In genomic region chr22:44026630-44027511, GRCh38 we compare ENCODE assay signal across 8 cellular contexts. TPM values are rescaled to one million over a fixed set of nuclear protein-coding genes. Genes with fewer than 3 reads are reported as not detected.
DNase-seq lines count a peak whose midpoint lies in the region; ATAC-seq, FAIRE-seq and TF ChIP-seq lines count a peak whose summit lies in the region.

No MANE protein-coding gene starts in this region.

- peak overlapping the region; percentile 100 for H3K27ac ChIP-seq in GM12878 (ENCODE audit: control insufficient read depth, insufficient read depth)

- WGBS in GM12878 (ENCODE audit: insufficient coverage, insufficient replicate concordance, low lambda C conversion rate, missing lambda C conversion rate): under 1% methylated on average over 27 of the region's 28 CpGs

- peak overlapping the region; percentile 92 for H3K4me3 Mint-ChIP-seq in T-helper 17 cell

- peaks cover 10% of the 10 kb centered on the region for H3K27me3 Mint-ChIP-seq in T-helper 17 cell

- 0 out of 2 replicates have a peak, but pooled peaks cover 2% of the 10 kb centered on the region for H4K20me1 ChIP-seq in GM12878 (ENCODE audit: control insufficient read depth, insufficient read depth)

- peak; percentile 82 for TF ChIP-seq POLR2A in GM12878 (IDR thresholded peaks at IDR 0.05; ENCODE audit: low read depth, low read length)

- ATAC-seq in GM18511 (IDR thresholded peaks at IDR 0.05; ENCODE audit: unreplicated experiment): peak; percentile 60
- peak; percentile 46 for ATAC-seq in HG02970 (IDR thresholded peaks at IDR 0.05; ENCODE audit: low FRiP score, unreplicated experiment)
- peak; percentile 83 for ATAC-seq in T-helper 17 cell
- peak; percentile 65 for ATAC-seq in GM12878

- no peaks in the 10 kb centered on the region for H3K36me3 Mint-ChIP-seq in T-helper 17 cell (ENCODE audit: low read depth)

- peak overlapping the region; percentile 78 for H3K4me3 ChIP-seq in GM12878
- H3K4me3 ChIP-seq in mononuclear cell (ENCODE audit: low read length): peak overlapping the region; percentile 3

- H3K4me1 ChIP-seq in GM12878 (ENCODE audit: control insufficient read depth, insufficient read depth, low read length): peaks cover 25% of the 10 kb centered on the region
- peaks cover 57% of the 10 kb centered on the region for H3K4me1 ChIP-seq in mononuclear cell (ENCODE audit: insufficient read depth, low read length)

- CTCF ChIA-PET in GM12878 (lab: Yijun Ruan, JAX): interaction anchor here (0.7 to 9.4 kb wide), 7 partner anchors 16 to 658 kb away, joined by 3 to 74 read pairs (median 3); no protein-coding TSS in a partner anchor

- TF ChIP-seq CTCF in GM12878 (IDR thresholded peaks at IDR 0.05 in 2 of 3, conservative IDR thresholded peaks at IDR 0.05 in 1 of 3; ENCODE audit: control insufficient read depth in 2 of 3, extremely low read depth in 1 of 3, insufficient read depth in 1 of 3, low read depth in 3 of 3, low read length in 3 of 3): no peak

- H3K4me2 ChIP-seq in GM12878 (ENCODE audit: control insufficient read depth, insufficient read depth): peak overlapping the region; percentile 98

- peaks cover 4 to 21% of the 10 kb centered on the region in 2 experiments for H3K36me3 ChIP-seq in GM12878 (ENCODE audit: control insufficient read depth in 2 of 2, insufficient read depth in 2 of 2, low read length in 1 of 2)

- H3K27me3 ChIP-seq in GM12878 (replicated peaks in 1 of 2; ENCODE audit: control insufficient read depth in 2 of 2, insufficient read depth in 2 of 2, low read length in 1 of 2): no peaks in the 10 kb centered on the region
- H3K27me3 ChIP-seq in mononuclear cell (ENCODE audit: insufficient read depth, low read length): no peaks in the 10 kb centered on the region

- H3K9me3 ChIP-seq in T-helper 17 cell (ENCODE audit: control insufficient read depth, low read length, poor library complexity, severe bottlenecking) (no peaks in the 10 kb centered on the region), GM12878 (replicated peaks; ENCODE audit: control insufficient read depth, insufficient read depth, low read length) (no peaks in the 10 kb centered on the region), mononuclear cell (ENCODE audit: low read depth, low read length) (no peaks in the 10 kb centered on the region)

- RAD21 ChIA-PET in GM12878 (lab: Charles Lee; ENCODE audit: unreplicated experiment): interaction anchor here (0.8 to 4.9 kb wide), 12 partner anchors 11 to 155 kb away, joined by 3 to 42 read pairs (median 8); partner anchors contain the start of gene PARVG

- SMC1A ChIA-PET in GM12878 (lab: Charles Lee; ENCODE audit: uncharacterized antibody, unreplicated experiment): interaction anchor here (0.6 to 4.3 kb wide), 12 partner anchors 11 to 154 kb away, joined by 3 to 30 read pairs (median 6); partner anchors contain the start of gene PARVG

- DNase-seq in T-helper 17 cell (peak in 2 of 3 donors; percentile 45 to 46), GM12878 (ENCODE audit: low read depth, low spot score) (peak; percentile 89), glomerular visceral epithelial cell (ENCODE audit: extremely low spot score) (no peak), NCI-H2029 (lab: John Stamatoyannopoulos, UW) (no peak)
- peak; percentile 43 to 51 for DNase-seq in stimulated activated CD8-positive, alpha-beta memory T cell treated with anti-CD3 and anti-CD28 coated beads, Interleukin-7, amount 100 ng/mL, for 1 hour (ENCODE audit: low read depth in 2 of 2)

- H3K27ac Mint-ChIP-seq in T-helper 17 cell: peak overlapping the region; percentile 95

- in situ Hi-C loops in GM12878 (cut with MboI): loop anchor here (25.0 kb wide), 1 partner anchor 1365 kb away; no protein-coding TSS in a partner anchor

- POLR2A ChIA-PET in GM12878 (lab: Charles Lee): interaction anchor here (0.6 to 4.5 kb wide), 11 partner anchors 10 to 155 kb away, joined by 3 to 33 read pairs (median 6); partner anchors contain the start of gene PARVG

- no peak overlapping the region for H2AFZ ChIP-seq in GM12878 (ENCODE audit: control insufficient read depth, low read depth, low read length)

- H3K4me1 Mint-ChIP-seq in T-helper 17 cell: peaks cover 42% of the 10 kb centered on the region

- intact Hi-C loops in GM12878 (cut with micrococcal nuclease; ENCODE audit: unreplicated experiment): loop anchor here (1.0 to 5.0 kb wide), 2 partner anchors 15 to 55 kb away; no protein-coding TSS in a partner anchor

- BruUV-seq in GM12878 (replicated peaks; lab: Mats Ljungman, UMichigan): no TSS peak

- peaks cover 93% of the 10 kb centered on the region for H3K79me2 ChIP-seq in GM12878 (ENCODE audit: control insufficient read depth, insufficient read depth, low read length)

- no peak for TF ChIP-seq RAD21 in GM12878 (IDR thresholded peaks at IDR 0.05; ENCODE audit: insufficient read depth, low read depth, low read length)

- TF ChIP-seq EP300 in GM12878 (IDR thresholded peaks at IDR 0.05; ENCODE audit: borderline replicate concordance in 1 of 2, control insufficient read depth in 1 of 2, low read depth in 2 of 2, low read length in 2 of 2): peak; percentile 90 to 93

- peak; percentile 86 for FAIRE-seq in GM12878 (lab: Jason Lieb, UNC)

- peak overlapping the region; percentile 99 for H3K9ac ChIP-seq in GM12878 (ENCODE audit: control insufficient read depth, insufficient read depth, low read length)

TF ChIP-seq in GM12878, 131 proteins besides CTCF, POLR2A, EP300 and RAD21 (continues in another document):
- TF ChIP-seq YBX1 (IDR thresholded peaks at IDR 0.05): no peak
- TF ChIP-seq FOXK2 (IDR thresholded peaks at IDR 0.05): 0 out of 2 replicates have a peak, but pooled peaks have one; percentile 16
- no peak for TF ChIP-seq SRF (IDR thresholded peaks at IDR 0.05; ENCODE audit: low read depth in 2 of 2, low read length in 2 of 2)
- TF ChIP-seq NRF1 (conservative IDR thresholded peaks at IDR 0.05; ENCODE audit: low read depth, low read length): 0 out of 2 replicates have a peak, but pooled peaks have one; percentile 6
- TF ChIP-seq PBX3 (IDR thresholded peaks at IDR 0.05; ENCODE audit: insufficient replicate concordance, low read depth, low read length): peak; percentile 19
- peak; percentile 73 for TF ChIP-seq DPF2 (IDR thresholded peaks at IDR 0.05)
- peak; percentile 81 for TF ChIP-seq POU2F2 (IDR thresholded peaks at IDR 0.05; ENCODE audit: borderline replicate concordance, low read depth, low read length)
- TF ChIP-seq HSF1 (IDR thresholded peaks at IDR 0.05; ENCODE audit: low read depth, low read length): no peak
- TF ChIP-seq BHLHE40 (IDR thresholded peaks at IDR 0.05; ENCODE audit: borderline replicate concordance in 1 of 2, low read depth in 2 of 2, low read length in 1 of 2): peak; percentile 90 to 92
- peak; percentile 90 for TF ChIP-seq POLR2AphosphoS5 (IDR thresholded peaks at IDR 0.05; ENCODE audit: low read length)
- TF ChIP-seq IRF5 (IDR thresholded peaks at IDR 0.05; ENCODE audit: borderline replicate concordance): no peak

RNA-seq across cellular contexts. Expression of gene PARVB, which starts 2.8 kb away (rescaled TPM):
- total RNA-seq in T-helper 17 cell: 10 to 100 TPM; 14.6 to 36.4 TPM
- 111 and 117 TPM in 2 replicates for total RNA-seq in GM12878 (2013; cell fraction: nucleolus; rRNA removed)
- total RNA-seq in GM12878 (2014; rRNA removed): 134 and 152 TPM in 2 replicates
- 69.7 and 70.3 TPM in 2 replicates for total RNA-seq in GM12878 (2014; rRNA removed; fragmentation: Illumina TruSeq; extraction: Trizol)
- 154 and 159 TPM in 2 replicates for total RNA-seq in GM12878 (2021)
- 66.8 TPM for polyA plus RNA-seq in GM12878 (2011; ENCODE audit: low read depth)
- polyA plus RNA-seq in GM12878 (2011; rRNA removed): 206 and 264 TPM in 2 replicates
- 342 and 427 TPM in 2 replicates for polyA plus RNA-seq in GM12878 (2011; cell fraction: cytosol; rRNA removed)
- 245 and 262 TPM in 2 replicates for polyA plus RNA-seq in GM12878 (2011; cell fraction: nucleus; rRNA removed)
- polyA plus RNA-seq in GM12878 (2012): 179 and 250 TPM in 2 replicates
- 40.7 and 82.2 TPM in 2 replicates for polyA plus RNA-seq in GM12878 (2014; fragmentation: Illumina TruSeq; extraction: Trizol)
- 1 to 10 TPM; 5.2 to 7.1 TPM for polyA plus RNA-seq in GM12878 (2014; fragmentation: Nextera tagmentation; extraction: Ambion mirVana)
- 239 and 255 TPM in 2 replicates for polyA plus RNA-seq in GM12878 (2014; rRNA removed)
- polyA plus RNA-seq in GM12878 (2016; fragmentation: Nextera tagmentation; extraction: Ambion mirVana): 10 to 100 TPM; 60.9 to 66.9 TPM
- polyA minus RNA-seq in GM12878 (2011; rRNA and poly(A)+ RNA removed): 124 and 137 TPM in 2 replicates
- polyA minus RNA-seq in GM12878 (2011; cell fraction: cytosol; rRNA and poly(A)+ RNA removed): 41.4 and 42.4 TPM in 2 replicates
- 18.9 and 21.1 TPM in 2 replicates for polyA minus RNA-seq in GM12878 (2011; cell fraction: nucleus; rRNA and poly(A)+ RNA removed)
- 23.3 TPM for total RNA-seq in mononuclear cell

Comparison
In these comparisons a context has a peak if more than half of its experiments do, and no peak if none do; other contexts are left out.
1. DNase-seq: peak in T-helper 17 cell (2 of 3), GM12878 (single experiment) and stimulated activated CD8-positive, alpha-beta memory T cell treated with anti-CD3 and anti-CD28 coated beads, Interleukin-7, amount 100 ng/mL, for 1 hour (2 of 2); none in glomerular visceral epithelial cell (single experiment) and NCI-H2029 (single experiment).
2. Peak in every context shown above with its lines, with median percentiles within 50 percentile points of each other: ATAC-seq.